In the genomic region with DNA sequence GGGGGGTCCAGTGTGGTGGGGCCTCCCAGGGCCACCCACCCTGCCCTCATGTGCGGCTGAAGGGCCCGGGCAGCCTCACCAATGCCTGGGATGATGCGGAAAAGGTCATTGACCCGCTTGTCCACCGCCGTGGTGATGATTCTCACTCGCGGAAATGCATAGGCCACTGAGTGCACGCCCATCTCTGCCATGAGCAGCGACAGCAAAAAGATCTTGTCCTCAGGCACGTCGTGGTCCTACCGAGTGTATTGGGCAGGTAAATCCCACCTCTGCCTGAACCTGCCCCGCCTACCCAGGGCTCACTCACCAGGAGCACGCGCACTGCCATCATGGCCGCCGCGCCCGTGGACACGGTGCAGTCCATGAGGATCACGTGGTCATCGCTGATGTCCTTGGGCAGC, we compare ENCODE assay signal across 14 cellular contexts. TPM values are rescaled to one million over a fixed set of nuclear protein-coding genes. Genes with fewer than 3 reads are reported as not detected.
DNase-seq lines count a peak whose midpoint lies in the region; ATAC-seq and TF ChIP-seq lines count a peak whose summit lies in the region.
"Had no signal": no experiment of that assay in that cellular context is flagged by ENCODE, and none has a peak within 500 bp of the region (broad histone marks: within the 10 kb centered on the region; RNA-seq: fewer than 3 reads in every experiment).

No MANE protein-coding gene starts in this region.

- no peaks in the 10 kb centered on the region for H3K9me3 ChIP-seq in A673 (ENCODE audit: low read depth, low read length, poor library complexity, severe bottlenecking)
- H3K9me3 ChIP-seq in PC-9 (ENCODE audit: insufficient read depth, low read depth) = no peaks in the 10 kb centered on the region
- H3K9me3 ChIP-seq in CD8-positive, alpha-beta T cell (ENCODE audit: low read length) = no peaks in the 10 kb centered on the region
- H3K9me3 ChIP-seq: vagina had no signal

- BruUV-seq in A673 (replicated peaks; lab: Mats Ljungman, UMichigan) (TSS peak; percentile 39), PC-9 (replicated peaks; lab: Mats Ljungman, UMichigan) (TSS peak; percentile 10)

- H3K36me3 Mint-ChIP-seq in CD8-positive, alpha-beta T cell = peaks cover 37% of the 10 kb centered on the region
- H3K36me3 Mint-ChIP-seq: activated naive CD4-positive, alpha-beta T cell treated with anti-CD3 and anti-CD28 coated beads, Interleukin-2, amount 50 U/mL, for 72 hours had no signal

- H3F3A ChIP-seq in PC-9 (ENCODE audit: insufficient read depth, low read depth) = peaks cover 48% of the 10 kb centered on the region

- CTCF ChIA-PET in A673 (lab: Charles Lee) (no interaction called here), PC-9 (lab: Charles Lee) (interaction anchor here (0.5 kb wide), 1 partner anchor 34 kb away, joined by 5 read pairs; no protein-coding TSS in a partner anchor)
- CTCF ChIA-PET in CD8-positive, alpha-beta T cell (lab: Charles Lee) = no interaction called here

- H3K36me3 ChIP-seq in A673 (ENCODE audit: insufficient read depth, low read length, poor library complexity, severe bottlenecking) = peaks cover 35% of the 10 kb centered on the region
- H3K36me3 ChIP-seq in PC-9 (ENCODE audit: low read depth) = peaks cover 17% of the 10 kb centered on the region
- H3K36me3 ChIP-seq in CD8-positive, alpha-beta T cell (ENCODE audit: insufficient read depth, low read length) = peaks cover 27% of the 10 kb centered on the region

- peaks cover 68% of the 10 kb centered on the region for H4K20me1 ChIP-seq in PC-9 (ENCODE audit: insufficient read depth)

- intact Hi-C loops in A673 (cut with micrococcal nuclease; ENCODE audit: unreplicated experiment) (no loop called here), PC-9 (cut with micrococcal nuclease; ENCODE audit: unreplicated experiment) (no loop called here)
- intact Hi-C loops in CD8-positive, alpha-beta T cell (cut with DNase I, micrococcal nuclease) = loop anchor here (2.0 to 5.0 kb wide), 2 partner anchors 42 to 45 kb away; a partner anchor contains a TSS

- no peak overlapping the region for H3K4me3 Mint-ChIP-seq in CD8-positive, alpha-beta T cell

- no peaks in the 10 kb centered on the region for H3K9me2 ChIP-seq in PC-9 (ENCODE audit: insufficient read depth)

- no peak overlapping the region for H2AFZ ChIP-seq in PC-9

- no peaks in the 10 kb centered on the region for H3K4me1 ChIP-seq in A673 (ENCODE audit: insufficient read depth, low read length, poor library complexity, severe bottlenecking)
- H3K4me1 ChIP-seq in PC-9 (replicated peaks; ENCODE audit: insufficient read depth) = no peaks in the 10 kb centered on the region
- H3K4me1 ChIP-seq in CD8-positive, alpha-beta T cell (ENCODE audit: insufficient read depth, low read length) = peaks cover 19% of the 10 kb centered on the region

- H3K4me1 Mint-ChIP-seq in CD8-positive, alpha-beta T cell (ENCODE audit: low read depth) = peaks cover 13% of the 10 kb centered on the region

- H3K27ac ChIP-seq in A673 (ENCODE audit: low read depth, low read length, poor library complexity, severe bottlenecking) (no peak overlapping the region), PC-9 (no peak overlapping the region)
- H3K27ac ChIP-seq in CD8-positive, alpha-beta T cell (ENCODE audit: low read depth, low read length) = no peak overlapping the region
- H3K27ac ChIP-seq: vagina had no signal

- DNase-seq in A673 (ENCODE audit: low spot score) (no peak), PC-9 (no peak)
- DNase-seq in CD8-positive, alpha-beta T cell = no peak
- DNase-seq: activated CD4-positive, CD25-positive, alpha-beta regulatory T cell; activated CD8-positive, alpha-beta memory T cell treated with anti-CD3 and anti-CD28 coated beads, Interleukin-2, amount 50 U/mL, for 4 hours; caudate nucleus; NCI-H1436; NCI-H446 treated with DMSO at 0.1 percent for 48 hours; stimulated activated CD4-positive, alpha-beta T cell treated with anti-CD3 and anti-CD28 coated beads, Interleukin-4, amount 100 ng/mL, for 4 hours; stimulated activated naive CD4-positive, alpha-beta T cell treated with Interleukin-2 at 50 U/mL for 16 hours had no signal

- no peaks in the 10 kb centered on the region for H3K79me2 ChIP-seq in PC-9 (ENCODE audit: low read depth)

- TF ChIP-seq CTCF in A673 (conservative IDR thresholded peaks at IDR 0.05; ENCODE audit: low read depth, low read length) (no peak), PC-9 (conservative IDR thresholded peaks at IDR 0.05) (no peak)
- TF ChIP-seq CTCF in CD8-positive, alpha-beta T cell (IDR thresholded peaks at IDR 0.05) = no peak

- no peak overlapping the region for H3K27ac Mint-ChIP-seq in CD8-positive, alpha-beta T cell
- H3K27ac Mint-ChIP-seq: activated naive CD4-positive, alpha-beta T cell treated with anti-CD3 and anti-CD28 coated beads, Interleukin-2, amount 50 U/mL, for 72 hours had no signal

- no peaks in the 10 kb centered on the region for H3K9me3 Mint-ChIP-seq in CD8-positive, alpha-beta T cell
- H3K9me3 Mint-ChIP-seq: activated naive CD4-positive, alpha-beta T cell treated with anti-CD3 and anti-CD28 coated beads, Interleukin-2, amount 50 U/mL, for 72 hours had no signal

- POLR2A ChIA-PET in A673 (lab: Charles Lee; ENCODE audit: low non-redundant PET) (no interaction called here), PC-9 (lab: Charles Lee; ENCODE audit: unreplicated experiment) (no interaction called here)
- POLR2A ChIA-PET in CD8-positive, alpha-beta T cell (lab: Charles Lee) = no interaction called here

- H3K4me2 ChIP-seq in PC-9 = no peak overlapping the region

- no peak for ATAC-seq in HG03196 (IDR thresholded peaks at IDR 0.05; ENCODE audit: unreplicated experiment)
- ATAC-seq in CD8-positive, alpha-beta T cell = no peak
- ATAC-seq: activated naive CD4-positive, alpha-beta T cell treated with anti-CD3 and anti-CD28 coated beads, Interleukin-2, amount 50 U/mL, for 72 hours; naive thymus-derived CD4-positive, alpha-beta T cell had no signal

- H3K27me3 Mint-ChIP-seq in CD8-positive, alpha-beta T cell (ENCODE audit: low read depth) = no peaks in the 10 kb centered on the region
- H3K27me3 Mint-ChIP-seq: naive thymus-derived CD4-positive, alpha-beta T cell had no signal

- H3K27me3 ChIP-seq in A673 (replicated peaks; ENCODE audit: insufficient read depth, low read depth, low read length, poor library complexity) (no peaks in the 10 kb centered on the region), PC-9 (ENCODE audit: insufficient read depth, low read depth) (no peaks in the 10 kb centered on the region)
- no peaks in the 10 kb centered on the region for H3K27me3 ChIP-seq in CD8-positive, alpha-beta T cell (ENCODE audit: insufficient read depth, low read length)
- H3K27me3 ChIP-seq: vagina had no signal

- no peak overlapping the region for H3K4me3 ChIP-seq in A673 (ENCODE audit: low read depth, low read length, poor library complexity, severe bottlenecking)
- H3K4me3 ChIP-seq in PC-9 = no peak overlapping the region
- no peak overlapping the region for H3K4me3 ChIP-seq in CD8-positive, alpha-beta T cell (ENCODE audit: low read depth, low read length)
- H3K4me3 ChIP-seq: vagina had no signal

RNA-seq across cellular contexts. Expression of a gene that starts 16.1 kb away (rescaled TPM):
- total RNA-seq in A673 (2021) (48.1 and 53.3 TPM in 2 replicates), PC-9 (2021) (51.7 and 55.1 TPM in 2 replicates)
- total RNA-seq in CD8-positive, alpha-beta T cell = 10 to 100 TPM; 29.6 to 33.7 TPM

RNA-seq across cellular contexts. Expression of a gene that starts 29.7 kb away (rescaled TPM):
- total RNA-seq in A673 (2021) (28.9 and 30.8 TPM in 2 replicates), PC-9 (2021) (24.3 and 28.1 TPM in 2 replicates)
- total RNA-seq in CD8-positive, alpha-beta T cell = 10 to 100 TPM; 13.9 to 14.9 TPM

RNA-seq across cellular contexts. Expression of a gene that starts 39.4 kb away (rescaled TPM):
- 6.3 and 7.2 TPM in 2 replicates for total RNA-seq in A673 (2021)
- 14.4 and 18.7 TPM in 2 replicates for total RNA-seq in PC-9 (2021)
- 1 to 10 TPM; 7.3 to 8.6 TPM for total RNA-seq in CD8-positive, alpha-beta T cell

RNA-seq across cellular contexts. Expression of a gene that starts 40.9 kb away (rescaled TPM):
- total RNA-seq in A673 (2021) (86.3 and 93.2 TPM in 2 replicates), PC-9 (2021) (103 and 111 TPM in 2 replicates)
- 10 to 100 TPM; 51.6 to 51.9 TPM for total RNA-seq in CD8-positive, alpha-beta T cell

RNA-seq across cellular contexts. Expression of a gene that starts 45.1 kb away (rescaled TPM):
- total RNA-seq in A673 (2021) (43.6 and 44.9 TPM in 2 replicates), PC-9 (2021) (47.0 and 48.1 TPM in 2 replicates)
- total RNA-seq in CD8-positive, alpha-beta T cell = 10 to 100 TPM; 24.3 TPM

Comparison
In these comparisons a context has a peak if more than half of its experiments do, and no peak if none do; other contexts are left out.
1. intact Hi-C loops: an anchor here in CD8-positive, alpha-beta T cell (2.0 to 5.0 kb wide); none called in A673 and PC-9.